Comparison of ENCODE assay signal across 8 cellular contexts in the genomic region with DNA sequence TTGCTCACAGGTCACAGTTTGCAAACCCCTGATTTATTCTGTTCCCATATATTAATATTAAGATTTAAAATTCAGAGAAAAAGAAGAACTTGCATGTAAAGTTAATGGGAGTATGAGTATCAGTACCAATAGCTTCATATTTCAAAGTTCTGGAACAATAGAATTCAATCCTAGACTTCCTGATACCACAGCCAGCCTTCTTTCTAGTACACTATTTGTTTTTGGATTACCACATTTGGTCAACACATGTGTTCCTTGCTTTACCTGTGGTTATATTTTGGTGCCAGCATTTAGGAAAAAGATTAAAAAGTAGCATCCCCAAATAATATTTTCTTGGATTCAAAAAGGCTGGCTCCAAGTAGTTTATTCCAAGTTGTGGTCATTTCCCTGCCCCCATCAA. TPM values are rescaled to one million over a fixed set of nuclear protein-coding genes. Genes with fewer than 3 reads are reported as not detected.
"Had no signal": no experiment of that assay in that cellular context is flagged by ENCODE, and none has a peak within 500 bp of the region (broad histone marks: within the 10 kb centered on the region; RNA-seq: fewer than 3 reads in every experiment).

No MANE protein-coding gene starts in this region.

- ATAC-seq: GM12878 had no signal

- FAIRE-seq: G401.6, GM12878, GM12891, GM12892, GM18507, GM19239 had no signal

- H3K4me3 ChIP-seq: GM12878 had no signal

- DNase-seq: GDM1, GF-D8 had no signal

RNA-seq across cellular contexts. Expression of a gene that starts 55.1 kb away (rescaled TPM):
- total RNA-seq: GM12878 had no signal
- polyA plus RNA-seq: GM12878 had no signal
